ENCODE assay signal across 8 cellular contexts in the genomic region with DNA sequence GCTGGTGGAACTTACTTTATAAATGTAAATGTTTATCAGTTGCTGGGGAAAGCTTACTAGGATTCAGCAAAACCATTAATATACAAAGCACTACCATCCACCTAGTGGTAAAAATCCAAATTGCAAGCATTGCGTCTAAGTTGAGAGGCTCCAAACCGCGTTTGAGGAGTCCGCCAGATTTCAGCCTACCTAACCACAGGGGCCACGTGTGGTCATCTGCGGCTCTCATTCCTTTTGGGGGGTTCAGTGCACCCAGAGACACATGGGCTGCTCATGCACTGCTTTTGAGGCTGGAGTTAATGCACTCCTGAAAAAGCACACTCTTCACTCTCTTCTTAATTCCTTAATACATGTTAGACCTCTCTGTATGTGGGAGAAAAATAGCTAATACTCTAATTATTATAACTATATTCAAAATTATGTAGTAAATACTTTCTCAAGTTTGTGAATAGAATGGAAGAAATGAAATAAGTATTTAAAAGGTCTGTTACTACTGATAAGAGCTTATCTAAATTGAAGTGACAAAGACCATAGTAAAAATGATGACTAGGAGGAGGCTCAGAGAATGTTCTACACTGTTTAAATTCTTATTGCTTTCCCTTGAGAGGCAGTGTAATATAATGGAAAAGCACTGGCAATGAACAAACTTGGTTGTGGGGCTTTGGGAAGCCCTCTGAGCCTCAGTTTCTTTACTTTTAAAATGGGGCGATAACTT. TPM values are rescaled to one million over a fixed set of nuclear protein-coding genes. Genes with fewer than 3 reads are reported as not detected.
DNase-seq lines count a peak whose midpoint lies in the region; ATAC-seq and TF ChIP-seq lines count a peak whose summit lies in the region.

No MANE protein-coding gene starts in this region.

- peak; percentile 82 for TF ChIP-seq CTCF in H9 (conservative IDR thresholded peaks at IDR 0.05)

- no peak overlapping the region for H3K14ac ChIP-seq in H9 (ENCODE audit: insufficient read depth, low read length)

- peak overlapping the region; percentile 77 for H2AFZ ChIP-seq in H9 (ENCODE audit: low read length)

- no peak overlapping the region for H2AK5ac ChIP-seq in H9 (ENCODE audit: insufficient read length, low read length)

- POLR2A ChIA-PET in activated CD4-positive, alpha-beta T cell treated with anti-CD3 and anti-CD28 coated beads, Interleukin-2, amount 10 ng/mL, durations not matched to agents 7 days and 5 days (lab: Charles Lee), result interaction anchor here (1.0 kb wide), 1 partner anchor 41 kb away, joined by 3 read pairs; no protein-coding TSS in a partner anchor

- H3K4me3 Mint-ChIP-seq in H9, result no peak overlapping the region
- peak overlapping the region; percentile 14 for H3K4me3 Mint-ChIP-seq in activated CD4-positive, alpha-beta T cell treated with anti-CD3 and anti-CD28 coated beads, Interleukin-2, amount 10 ng/mL, durations not matched to agents 7 days and 5 days
- H3K4me3 Mint-ChIP-seq in naive B cell, result no peak overlapping the region

- H2BK20ac ChIP-seq in H9 (ENCODE audit: low read depth, low read length, poor library complexity, severe bottlenecking), result no peak overlapping the region

- no peaks in the 10 kb centered on the region for H3K79me1 ChIP-seq in H9 (ENCODE audit: insufficient read depth, low read depth, low read length, poor library complexity, severe bottlenecking)

- H4K91ac ChIP-seq in H9 (ENCODE audit: insufficient read length, low read depth, low read length), result no peak overlapping the region

- H3K27me3 Mint-ChIP-seq in H9 (ENCODE audit: low read depth), result no peaks in the 10 kb centered on the region
- H3K27me3 Mint-ChIP-seq in activated CD4-positive, alpha-beta T cell treated with anti-CD3 and anti-CD28 coated beads, Interleukin-2, amount 10 ng/mL, durations not matched to agents 7 days and 5 days, result peaks cover 30% of the 10 kb centered on the region
- H3K27me3 Mint-ChIP-seq in naive B cell, result peaks cover 11 to 19% (median 17%) of the 10 kb centered on the region in 3 donors

- CTCF ChIA-PET in activated CD4-positive, alpha-beta T cell treated with anti-CD3 and anti-CD28 coated beads, Interleukin-2, amount 10 ng/mL, durations not matched to agents 7 days and 5 days (lab: Charles Lee), result interaction anchor here (0.5 to 1.9 kb wide), 15 partner anchors 8 to 1508 kb away, joined by 3 to 13 read pairs (median 3); a partner anchor contains a TSS

- H3K4me1 ChIP-seq in H9 (ENCODE audit: insufficient read depth, low read length), result no peaks in the 10 kb centered on the region

- H2BK5ac ChIP-seq in H9 (ENCODE audit: insufficient read length, low read length), result no peak overlapping the region

- no peak overlapping the region for H3K4me2 ChIP-seq in H9 (ENCODE audit: insufficient read depth, insufficient read length, low read length)

- no peak overlapping the region for H2BK12ac ChIP-seq in H9 (ENCODE audit: insufficient read length, low read depth, low read length)

- DNase-seq in DMS114 treated with DMSO at 0.1 percent for 48 hours (lab: John Stamatoyannopoulos, UW; ENCODE audit: unreplicated experiment) (peak; percentile 48), H9 (peak; percentile 61), NCI-H460 (ENCODE audit: extremely low read depth, low read depth) (peak; percentile 70), epithelial cell of prostate (ENCODE audit: low read depth, low spot score) (no peak), naive B cell (peak; percentile 17), occipital lobe (lab: John Stamatoyannopoulos, UW) (no peak)
- DNase-seq in activated CD4-positive, alpha-beta T cell treated with anti-CD3 and anti-CD28 coated beads, Interleukin-2, amount 10 ng/mL, durations not matched to agents 7 days and 5 days, result peak; percentile 61

- H3K4me1 Mint-ChIP-seq in H9 (0 out of 4 replicates have a peak, but pooled peaks cover 0 to 6% of the 10 kb centered on the region in 2 experiments), naive B cell (peaks cover 3 to 5% (median 3%) of the 10 kb centered on the region in 3 donors)
- H3K4me1 Mint-ChIP-seq in activated CD4-positive, alpha-beta T cell treated with anti-CD3 and anti-CD28 coated beads, Interleukin-2, amount 10 ng/mL, durations not matched to agents 7 days and 5 days, result peaks cover 30% of the 10 kb centered on the region

- H3K9me3 Mint-ChIP-seq in H9, result peaks cover 0 to 4% of the 10 kb centered on the region in 2 experiments; a peak in 3 of 5 replicates
- no peaks in the 10 kb centered on the region for H3K9me3 Mint-ChIP-seq in activated CD4-positive, alpha-beta T cell treated with anti-CD3 and anti-CD28 coated beads, Interleukin-2, amount 10 ng/mL, durations not matched to agents 7 days and 5 days
- no peaks in the 10 kb centered on the region for H3K9me3 Mint-ChIP-seq in naive B cell

- no peak overlapping the region for H3K4ac ChIP-seq in H9 (ENCODE audit: low read depth, low read length)

- no peak overlapping the region for H3K27ac Mint-ChIP-seq in H9
- H3K27ac Mint-ChIP-seq in activated CD4-positive, alpha-beta T cell treated with anti-CD3 and anti-CD28 coated beads, Interleukin-2, amount 10 ng/mL, durations not matched to agents 7 days and 5 days, result no peak overlapping the region
- no peak overlapping the region for H3K27ac Mint-ChIP-seq in naive B cell

- no peak overlapping the region for H3K9ac ChIP-seq in H9 (ENCODE audit: extremely low read depth, insufficient read length, low read length)

- no peaks in the 10 kb centered on the region for H3K27me3 ChIP-seq in H9 (ENCODE audit: insufficient read depth, low read length)

- no peaks in the 10 kb centered on the region for H3K23me2 ChIP-seq in H9 (ENCODE audit: insufficient read length, low read depth, low read length, poor library complexity, severe bottlenecking)

- no peak overlapping the region for H3K56ac ChIP-seq in H9 (ENCODE audit: insufficient read length, low read depth, low read length)

- no CpG with 5 or more reads among the region's 7 CpGs for WGBS in H9 (ENCODE audit: extremely low coverage, insufficient read length, low lambda C conversion rate)

- H3K27ac ChIP-seq in H9 (ENCODE audit: insufficient read length, low read depth, low read length) (no peak overlapping the region), epithelial cell of prostate (peak overlapping the region; percentile 99)

- H3K79me2 ChIP-seq in H9 (ENCODE audit: insufficient read depth, low read length), result no peaks in the 10 kb centered on the region

- H4K8ac ChIP-seq in H9 (replicated peaks; ENCODE audit: insufficient read length, low read depth, low read length), result no peak overlapping the region

- H3T11ph ChIP-seq in H9 (ENCODE audit: low read length), result no peak overlapping the region

- H3K18ac ChIP-seq in H9 (ENCODE audit: insufficient read length, low read depth, low read length), result no peak overlapping the region

- no peaks in the 10 kb centered on the region for H3K9me3 ChIP-seq in H9 (ENCODE audit: control insufficient read depth, low read depth, low read length)

- H4K20me1 ChIP-seq in H9 (ENCODE audit: control insufficient read depth, insufficient read depth, insufficient read length), result no peaks in the 10 kb centered on the region

- H2BK120ac ChIP-seq in H9 (ENCODE audit: low read depth, low read length, poor library complexity, severe bottlenecking), result no peak overlapping the region

- H3K23ac ChIP-seq in H9 (ENCODE audit: insufficient read length, low read depth, low read length), result no peak overlapping the region

- no peak overlapping the region for H4K5ac ChIP-seq in H9 (ENCODE audit: insufficient read length, low read depth, low read length)

- H3K36me3 Mint-ChIP-seq in H9 (ENCODE audit: insufficient read depth in 1 of 3, low read depth in 3 of 3) (peaks cover 0 to 11% (median 0%) of the 10 kb centered on the region in 3 experiments; a peak in 1 of 7 replicates), naive B cell (no peaks in the 10 kb centered on the region)
- no peaks in the 10 kb centered on the region for H3K36me3 Mint-ChIP-seq in activated CD4-positive, alpha-beta T cell treated with anti-CD3 and anti-CD28 coated beads, Interleukin-2, amount 10 ng/mL, durations not matched to agents 7 days and 5 days (ENCODE audit: low read depth)

- ATAC-seq in naive B cell (ENCODE audit: low read depth in 2 of 2), result peak; percentile 27 to 56
- ATAC-seq in GM19455 (IDR thresholded peaks at IDR 0.05; ENCODE audit: unreplicated experiment), result no peak

- no peak overlapping the region for H2BK15ac ChIP-seq in H9 (ENCODE audit: low read depth, low read length)

RNA-seq across cellular contexts. Expression of a gene that starts 41.4 kb away (rescaled TPM):
- total RNA-seq in H9 (2021) (not detected in 2 replicates), occipital lobe (0.47 TPM)
- not detected in 2 replicates for total RNA-seq in NCI-H460 (2014; rRNA removed; shearing (Covaris generic))
- polyA plus RNA-seq in NCI-H460 (2014; cell fraction: nucleus; rRNA removed), result not detected in 2 replicates
- not detected for total RNA-seq in activated CD4-positive, alpha-beta T cell treated with anti-CD3 and anti-CD28 coated beads, Interleukin-2, amount 10 ng/mL, durations not matched to agents 7 days and 5 days
- not detected for polyA plus RNA-seq in naive B cell (ENCODE audit: low read depth in 6 of 6)

RNA-seq across cellular contexts. Expression of a gene that starts 41.4 kb away (rescaled TPM):
- total RNA-seq in H9 (2021) (35.8 and 37.0 TPM in 2 replicates), occipital lobe (77.8 TPM)
- 13.7 and 14.9 TPM in 2 replicates for total RNA-seq in NCI-H460 (2014; rRNA removed; shearing (Covaris generic))
- 29.0 and 37.0 TPM in 2 replicates for polyA plus RNA-seq in NCI-H460 (2014; cell fraction: nucleus; rRNA removed)
- 10 to 100 TPM; 13.6 to 15.2 TPM for total RNA-seq in activated CD4-positive, alpha-beta T cell treated with anti-CD3 and anti-CD28 coated beads, Interleukin-2, amount 10 ng/mL, durations not matched to agents 7 days and 5 days
- polyA plus RNA-seq in naive B cell (ENCODE audit: low read depth in 6 of 6), result 10 to 100 TPM in 1 of 6 donors, 1 to 10 TPM in 5; 4.5 to 10.1 (median 7.6) TPM

Comparison
In these comparisons a context has a peak if more than half of its experiments do, and no peak if none do; other contexts are left out.
1. DNase-seq: peak in DMS114 treated with DMSO at 0.1 percent for 48 hours (single experiment), H9 (single experiment), NCI-H460 (single experiment), activated CD4-positive, alpha-beta T cell treated with anti-CD3 and anti-CD28 coated beads, Interleukin-2, amount 10 ng/mL, durations not matched to agents 7 days and 5 days (single experiment) and naive B cell (single experiment); none in epithelial cell of prostate (single experiment) and occipital lobe (single experiment).